10 cellular contexts compared by ENCODE assay signal in the genomic region with DNA sequence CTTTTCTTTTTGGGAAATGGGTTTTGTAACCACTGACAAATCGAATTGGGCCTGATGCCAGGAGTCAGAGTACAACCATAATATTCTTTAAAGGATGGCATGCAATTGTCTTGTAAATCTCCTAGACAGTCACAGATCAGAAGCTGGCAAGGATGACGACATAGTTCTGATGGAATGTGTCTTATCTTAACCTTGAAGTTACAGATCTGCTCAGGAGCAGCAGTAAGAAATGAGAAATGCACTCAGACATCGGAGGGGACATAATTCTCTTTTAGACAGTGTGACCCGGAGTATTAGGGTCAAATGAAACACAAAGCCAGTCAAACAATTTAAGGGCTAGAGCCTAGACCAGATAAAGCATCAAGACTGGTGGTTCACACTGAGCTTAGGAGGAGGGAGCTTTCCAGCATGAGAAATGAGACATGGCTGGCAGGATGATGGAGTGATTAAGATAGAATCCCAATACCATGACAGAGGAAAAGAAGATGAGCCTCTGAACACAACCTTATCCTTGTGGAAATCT. TPM values are rescaled to one million over a fixed set of nuclear protein-coding genes. Genes with fewer than 3 reads are reported as not detected.
A peak's percentile ranks its signal among the peaks of the same experiment; 100 is the strongest.
DNase-seq lines count a peak whose midpoint lies in the region; ATAC-seq and TF ChIP-seq lines count a peak whose summit lies in the region.
"Had no signal": no experiment of that assay in that cellular context is flagged by ENCODE, and none has a peak within 500 bp of the region (broad histone marks: within the 10 kb centered on the region; RNA-seq: fewer than 3 reads in every experiment).

No MANE protein-coding gene starts in this region.

- DNase-seq in right atrium auricular region (ENCODE audit: low spot score) (no peak), left cardiac atrium (no peak), T-helper 9 cell (no peak), prostate gland (ENCODE audit: low spot score) (no peak)
- no peak for DNase-seq in stimulated activated naive CD8-positive, alpha-beta T cell treated with anti-CD3 and anti-CD28 coated beads, Interleukin-15, amount 100 ng/mL, for 72 hours
- DNase-seq: DND-41, KG1 had no signal

- intact Hi-C loops in left cardiac atrium (cut with DNase I) (no loop called here), prostate gland (cut with DNase I) (no loop called here)

- WGBS in prostate gland, result 22% methylated on average over 4 of the region's 4 CpGs

- peaks cover 38% of the 10 kb centered on the region for H3K4me1 Mint-ChIP-seq in stimulated activated naive CD8-positive, alpha-beta T cell treated with anti-CD3 and anti-CD28 coated beads, Interleukin-15, amount 100 ng/mL, for 72 hours

- H3K27me3 Mint-ChIP-seq in stimulated activated naive CD8-positive, alpha-beta T cell treated with anti-CD3 and anti-CD28 coated beads, Interleukin-15, amount 100 ng/mL, for 72 hours, result no peaks in the 10 kb centered on the region

- H3K4me3 ChIP-seq in right atrium auricular region (no peak overlapping the region), iPS-18a (ENCODE audit: low read length) (no peak overlapping the region), prostate gland (no peak overlapping the region)

- H3K27me3 ChIP-seq in right atrium auricular region (no peaks in the 10 kb centered on the region), iPS-18a (ENCODE audit: control insufficient read depth, insufficient read depth, low read length) (no peaks in the 10 kb centered on the region), prostate gland (replicated peaks; ENCODE audit: insufficient read depth) (no peaks in the 10 kb centered on the region)

- peak overlapping the region; percentile 8 to 54 for H3K27ac ChIP-seq in right atrium auricular region
- peak overlapping the region; percentile 30 for H3K27ac ChIP-seq in VCaP
- peak overlapping the region; percentile 67 for H3K27ac ChIP-seq in iPS-18a (ENCODE audit: low read length)
- no peak overlapping the region for H3K27ac ChIP-seq in prostate gland

- H3K9ac ChIP-seq in iPS-18a (ENCODE audit: low read length), result peak overlapping the region; percentile 38

- H3K4me1 ChIP-seq in right atrium auricular region, result peaks cover 0 to 46% of the 10 kb centered on the region in 2 donors
- H3K4me1 ChIP-seq in iPS-18a (ENCODE audit: control insufficient read depth, low read depth, low read length), result peaks cover 40% of the 10 kb centered on the region
- peaks cover 3% of the 10 kb centered on the region for H3K4me1 ChIP-seq in prostate gland (replicated peaks)

- no peaks in the 10 kb centered on the region for H3K9me3 Mint-ChIP-seq in stimulated activated naive CD8-positive, alpha-beta T cell treated with anti-CD3 and anti-CD28 coated beads, Interleukin-15, amount 100 ng/mL, for 72 hours

- no peak for TF ChIP-seq POLR2A in prostate gland (IDR thresholded peaks at IDR 0.05)

- H3K4me3 Mint-ChIP-seq in stimulated activated naive CD8-positive, alpha-beta T cell treated with anti-CD3 and anti-CD28 coated beads, Interleukin-15, amount 100 ng/mL, for 72 hours, result no peak overlapping the region

- H3K9me3 ChIP-seq in right atrium auricular region (no peaks in the 10 kb centered on the region), iPS-18a (ENCODE audit: control insufficient read depth, low read depth, low read length) (no peaks in the 10 kb centered on the region), prostate gland (no peaks in the 10 kb centered on the region)

- TF ChIP-seq CTCF in right atrium auricular region (IDR thresholded peaks at IDR 0.05), result no peak
- no peak for TF ChIP-seq CTCF in VCaP (conservative IDR thresholded peaks at IDR 0.05)
- TF ChIP-seq CTCF in prostate gland (IDR thresholded peaks at IDR 0.05), result no peak

- ATAC-seq in left cardiac atrium, result no peak
- ATAC-seq in stimulated activated naive CD8-positive, alpha-beta T cell treated with anti-CD3 and anti-CD28 coated beads, Interleukin-15, amount 100 ng/mL, for 72 hours, result no peak
- ATAC-seq in GM19397 (IDR thresholded peaks at IDR 0.05; ENCODE audit: unreplicated experiment), result no peak

- peaks cover 2% of the 10 kb centered on the region for H3K36me3 ChIP-seq in right atrium auricular region
- H3K36me3 ChIP-seq in iPS-18a (ENCODE audit: control insufficient read depth, low read depth, low read length), result peaks cover 1% of the 10 kb centered on the region
- H3K36me3 ChIP-seq in prostate gland, result no peaks in the 10 kb centered on the region

- peak overlapping the region in 1 of 2 donors; percentile 20 for H3K27ac Mint-ChIP-seq in stimulated activated naive CD8-positive, alpha-beta T cell treated with anti-CD3 and anti-CD28 coated beads, Interleukin-15, amount 100 ng/mL, for 72 hours

RNA-seq across cellular contexts. Expression of gene CBX5, which starts 17.5 kb away (rescaled TPM):
- total RNA-seq in right atrium auricular region (10 to 100 TPM; 33.0 to 33.9 TPM), left cardiac atrium (10 to 100 TPM; 50.8 to 55.7 TPM), prostate gland (10 to 100 TPM; 49.9 to 52.8 TPM)

RNA-seq across cellular contexts. Expression of gene HNRNPA1, which starts 18.1 kb away (rescaled TPM):
- total RNA-seq in right atrium auricular region (100 to 1,000 TPM; 237 to 404 TPM), left cardiac atrium (100 to 1,000 TPM; 431 to 588 TPM), prostate gland (100 to 1,000 TPM; 419 to 726 TPM)

RNA-seq across cellular contexts. Expression of gene NFE2, which starts 38.4 kb away (rescaled TPM):
- total RNA-seq in right atrium auricular region (1 to 10 TPM; 1.1 to 2.9 TPM), left cardiac atrium (1 to 10 TPM; 1.0 to 1.6 TPM), prostate gland (1 to 10 TPM in 1 of 2 donors, not detected in 1; 1.1 TPM)

Comparison
In these comparisons a context has a peak if more than half of its experiments do, and no peak if none do; other contexts are left out.
1. H3K27ac ChIP-seq: peak in right atrium auricular region (2 of 2), VCaP (single experiment) and iPS-18a (single experiment); none in prostate gland (0 of 2).